Comparison of ENCODE assay signal across 22 cellular contexts in genomic region chr10:3716093-3716492, GRCh38.
"Had no signal": no experiment of that assay in that cellular context is flagged by ENCODE, and none has a peak within 500 bp of the region (broad histone marks: within the 10 kb centered on the region; RNA-seq: fewer than 3 reads in every experiment).

No MANE protein-coding gene starts in this region.

- H3K9me3 ChIP-seq: body of pancreas, esophagus squamous epithelium, vagina had no signal

- H3K27ac ChIP-seq: body of pancreas, coronary artery, esophagus squamous epithelium, hepatocyte, left lung, right atrium auricular region, suprapubic skin, transverse colon, vagina had no signal

- ATAC-seq: activated CD8-positive, alpha-beta memory T cell treated with anti-CD3 and anti-CD28 coated beads, Interleukin-2, amount 10 ng/mL, durations not matched to agents 7 days and 5 days; activated T-helper 17 cell treated with anti-CD3 and anti-CD28 coated beads, Interleukin-2, amount 50 U/mL, for 72 hours; body of pancreas; left lung had no signal

- H3K27me3 Mint-ChIP-seq: activated B cell treated with CpG ODN at 0.5 μM for 24 hours; activated CD8-positive, alpha-beta memory T cell treated with anti-CD3 and anti-CD28 coated beads, Interleukin-2, amount 10 ng/mL, durations not matched to agents 7 days and 5 days; activated naive CD8-positive, alpha-beta T cell treated with anti-CD3 and anti-CD28 coated beads for 36 hours; stimulated activated naive CD8-positive, alpha-beta T cell treated with anti-CD3 and anti-CD28 coated beads, Interleukin-15, Interleukin-2, amounts not matched to agents 100 ng/mL and 50 ng/mL, for 24 hours had no signal

- H3K36me3 Mint-ChIP-seq: activated naive CD8-positive, alpha-beta T cell treated with anti-CD3 and anti-CD28 coated beads for 36 hours had no signal

- H3K27ac Mint-ChIP-seq: activated B cell treated with CpG ODN at 0.5 μM for 24 hours; activated CD4-positive, alpha-beta memory T cell treated with anti-CD3 and anti-CD28 coated beads, Interleukin-2, amount 10 ng/mL, durations not matched to agents 7 days and 5 days; activated CD8-positive, alpha-beta memory T cell treated with anti-CD3 and anti-CD28 coated beads, Interleukin-2, amount 10 ng/mL, durations not matched to agents 7 days and 5 days; activated naive CD8-positive, alpha-beta T cell treated with anti-CD3 and anti-CD28 coated beads for 36 hours; activated T-helper 17 cell treated with anti-CD3 and anti-CD28 coated beads, Interleukin-2, amount 50 U/mL, for 72 hours; nephron progenitor cell; stimulated activated naive CD8-positive, alpha-beta T cell treated with anti-CD3 and anti-CD28 coated beads, Interleukin-15, Interleukin-2, amounts not matched to agents 100 ng/mL and 50 ng/mL, for 24 hours had no signal

- H3K79me2 ChIP-seq: hepatocyte had no signal

- DNase-seq: activated B cell treated with CpG ODN at 0.5 μM for 24 hours; activated CD4-positive, alpha-beta memory T cell treated with anti-CD3 and anti-CD28 coated beads, Interleukin-2, amount 10 ng/mL, durations not matched to agents 7 days and 5 days; activated CD4-positive, alpha-beta T cell treated with anti-CD3 and anti-CD28 coated beads for 4 hours; activated CD8-positive, alpha-beta memory T cell treated with anti-CD3 and anti-CD28 coated beads, Interleukin-2, amount 10 ng/mL, durations not matched to agents 7 days and 5 days; activated naive CD4-positive, alpha-beta T cell; activated naive CD8-positive, alpha-beta T cell treated with anti-CD3 and anti-CD28 coated beads for 36 hours; amniotic stem cell; body of pancreas; esophagus squamous epithelium; left lung; nephron progenitor cell; occipital lobe; stimulated activated CD4-positive, alpha-beta T cell treated with anti-CD3 and anti-CD28 coated beads, Interleukin-2, amount 100 ng/mL, for 48 hours; transverse colon had no signal

- H3K36me3 ChIP-seq: esophagus squamous epithelium, left lung, right atrium auricular region, suprapubic skin, transverse colon, vagina had no signal

- H3K4me2 ChIP-seq: hepatocyte had no signal

- H3K27me3 ChIP-seq: body of pancreas, esophagus squamous epithelium, hepatocyte, left lung, right atrium auricular region, suprapubic skin, transverse colon, vagina had no signal

- H3K4me3 Mint-ChIP-seq: activated B cell treated with CpG ODN at 0.5 μM for 24 hours; activated CD4-positive, alpha-beta memory T cell treated with anti-CD3 and anti-CD28 coated beads, Interleukin-2, amount 10 ng/mL, durations not matched to agents 7 days and 5 days; activated CD8-positive, alpha-beta memory T cell treated with anti-CD3 and anti-CD28 coated beads, Interleukin-2, amount 10 ng/mL, durations not matched to agents 7 days and 5 days; activated naive CD8-positive, alpha-beta T cell treated with anti-CD3 and anti-CD28 coated beads for 36 hours; activated T-helper 17 cell treated with anti-CD3 and anti-CD28 coated beads, Interleukin-2, amount 50 U/mL, for 72 hours; central memory CD8-positive, alpha-beta T cell; nephron progenitor cell; stimulated activated naive CD8-positive, alpha-beta T cell treated with anti-CD3 and anti-CD28 coated beads, Interleukin-15, Interleukin-2, amounts not matched to agents 100 ng/mL and 50 ng/mL, for 24 hours had no signal

- H3K4me1 Mint-ChIP-seq: activated CD8-positive, alpha-beta memory T cell treated with anti-CD3 and anti-CD28 coated beads, Interleukin-2, amount 10 ng/mL, durations not matched to agents 7 days and 5 days; activated naive CD8-positive, alpha-beta T cell treated with anti-CD3 and anti-CD28 coated beads for 36 hours; activated T-helper 17 cell treated with anti-CD3 and anti-CD28 coated beads, Interleukin-2, amount 50 U/mL, for 72 hours had no signal

- H3K4me1 ChIP-seq: right atrium auricular region, transverse colon, vagina had no signal

- H2AFZ ChIP-seq: hepatocyte had no signal

- H3K4me3 ChIP-seq: body of pancreas, coronary artery, esophagus squamous epithelium, hepatocyte, left lung, right atrium auricular region, suprapubic skin, transverse colon, vagina had no signal
